In genomic region chr2:121071058-121071504, GRCh38 we compare ENCODE assay signal across 7 cellular contexts.
DNase-seq lines count a peak whose midpoint lies in the region; ATAC-seq and TF ChIP-seq lines count a peak whose summit lies in the region.

No MANE protein-coding gene starts in this region.

- TF ChIP-seq CTCF in GM06990 (IDR thresholded peaks at IDR 0.05; ENCODE audit: insufficient read depth, low read length, poor library complexity, severe bottlenecking) (peak; percentile 83), OCI-LY7 (conservative IDR thresholded peaks at IDR 0.05; ENCODE audit: low read length) (peak; percentile 87), adrenal gland (IDR thresholded peaks at IDR 0.05) (peak; percentile 85 to 97 (median 92))

- peak; percentile 54 for ATAC-seq in HG02981 (IDR thresholded peaks at IDR 0.05; ENCODE audit: unreplicated experiment)

- TF ChIP-seq POLR2A in adrenal gland (IDR thresholded peaks at IDR 0.05) = no peak

- H3K36me3 ChIP-seq in GM06990 (ENCODE audit: control insufficient read depth, insufficient read depth, low read length) (no peaks in the 10 kb centered on the region), OCI-LY7 (ENCODE audit: insufficient read depth, low read length) (no peaks in the 10 kb centered on the region), adrenal gland (replicated peaks in 1 of 2) (no peaks in the 10 kb centered on the region)

- H3K4me3 ChIP-seq in GM06990 (replicated peaks; ENCODE audit: low read depth, low read length) (no peak overlapping the region), OCI-LY7 (ENCODE audit: low read depth, low read length, poor library complexity, severe bottlenecking) (no peak overlapping the region), adrenal gland (no peak overlapping the region)

- H3K27me3 ChIP-seq in GM06990 (replicated peaks; ENCODE audit: control insufficient read depth, insufficient read depth, low read length) (peaks cover 2% of the 10 kb centered on the region; the same call in 1 of the 2 replicates), adrenal gland (no peaks in the 10 kb centered on the region)

- no peaks in the 10 kb centered on the region for H4K20me1 ChIP-seq in OCI-LY7 (ENCODE audit: insufficient read depth, low read length)

- no peak overlapping the region for H3K27ac ChIP-seq in OCI-LY7 (ENCODE audit: low read depth, low read length, poor library complexity, severe bottlenecking)
- no peak overlapping the region for H3K27ac ChIP-seq in adrenal gland

- no peak overlapping the region for H2AFZ ChIP-seq in OCI-LY7 (ENCODE audit: low read length)

- no TSS peak for BruUV-seq in OCI-LY7 (replicated peaks; lab: Mats Ljungman, UMichigan)

- H3K4me2 ChIP-seq in OCI-LY7 (ENCODE audit: low read length) = no peak overlapping the region

- POLR2A ChIA-PET in OCI-LY7 (lab: Charles Lee) = no interaction called here

- no peaks in the 10 kb centered on the region for H3K79me2 ChIP-seq in OCI-LY7 (ENCODE audit: insufficient read depth, low read depth, low read length)

- no peak for DNase-seq in GM06990 (ENCODE audit: extremely low read depth, insufficient read length)
- peak; percentile 51 for DNase-seq in OCI-LY7 (ENCODE audit: low spot score)
- DNase-seq in adrenal gland = peak; percentile 45 to 87 (median 74)
- peak; percentile 88 for DNase-seq in hepatic stellate cell (ENCODE audit: low spot score)
- DNase-seq in stimulated activated CD4-positive, alpha-beta T cell treated with anti-CD3 and anti-CD28 coated beads, Interleukin-12 subunit alpha, Interleukin-12 subunit beta, amount 100 ng/mL, for 24 hours (ENCODE audit: low read depth in 2 of 2) = peak; percentile 8 to 51
- no peak for DNase-seq in NCI-H187 treated with DMSO at 0.1 percent for 48 hours (lab: John Stamatoyannopoulos, UW)

- 0 to 11% (median 10%) methylated on average over 8 to 14 of the region's 14 CpGs for WGBS in adrenal gland, 4 donors

- H3K9me3 ChIP-seq in OCI-LY7 (ENCODE audit: low read length) (no peaks in the 10 kb centered on the region), adrenal gland (replicated peaks in 1 of 3) (no peaks in the 10 kb centered on the region)

- intact Hi-C loops in OCI-LY7 (cut with micrococcal nuclease; ENCODE audit: unreplicated experiment) (loop anchor here (1.0 to 10.0 kb wide), 3 partner anchors 116 to 376 kb away; no protein-coding TSS in a partner anchor), adrenal gland (cut with DNase I) (loop anchor here in 1 of 2 donors (10.0 kb wide), 1 partner anchor 736 kb away; no protein-coding TSS in a partner anchor)

- H3K9me2 ChIP-seq in OCI-LY7 (ENCODE audit: insufficient read depth, low read length) = no peaks in the 10 kb centered on the region

- CTCF ChIA-PET in OCI-LY7 (lab: Charles Lee; ENCODE audit: unreplicated experiment) = interaction anchor here (0.5 kb wide), 1 partner anchor 9 kb away, joined by 3 read pairs; no protein-coding TSS in a partner anchor

- H3K4me1 ChIP-seq in OCI-LY7 (ENCODE audit: insufficient read depth, low read length, poor library complexity, severe bottlenecking) (no peaks in the 10 kb centered on the region), adrenal gland (replicated peaks in 1 of 2) (peaks cover 0 to 8% of the 10 kb centered on the region in 2 donors)

Comparison
In these comparisons a context has a peak if more than half of its experiments do, and no peak if none do; other contexts are left out.
1. DNase-seq: peak in OCI-LY7 (single experiment), adrenal gland (7 of 7), hepatic stellate cell (single experiment) and stimulated activated CD4-positive, alpha-beta T cell treated with anti-CD3 and anti-CD28 coated beads, Interleukin-12 subunit alpha, Interleukin-12 subunit beta, amount 100 ng/mL, for 24 hours (2 of 2); none in GM06990 (single experiment) and NCI-H187 treated with DMSO at 0.1 percent for 48 hours (single experiment).
2. Peak in every context shown above with its lines, with median percentiles within 50 percentile points of each other: CTCF ChIP-seq.